ENCODE assay signal across 8 cellular contexts in the genomic region with DNA sequence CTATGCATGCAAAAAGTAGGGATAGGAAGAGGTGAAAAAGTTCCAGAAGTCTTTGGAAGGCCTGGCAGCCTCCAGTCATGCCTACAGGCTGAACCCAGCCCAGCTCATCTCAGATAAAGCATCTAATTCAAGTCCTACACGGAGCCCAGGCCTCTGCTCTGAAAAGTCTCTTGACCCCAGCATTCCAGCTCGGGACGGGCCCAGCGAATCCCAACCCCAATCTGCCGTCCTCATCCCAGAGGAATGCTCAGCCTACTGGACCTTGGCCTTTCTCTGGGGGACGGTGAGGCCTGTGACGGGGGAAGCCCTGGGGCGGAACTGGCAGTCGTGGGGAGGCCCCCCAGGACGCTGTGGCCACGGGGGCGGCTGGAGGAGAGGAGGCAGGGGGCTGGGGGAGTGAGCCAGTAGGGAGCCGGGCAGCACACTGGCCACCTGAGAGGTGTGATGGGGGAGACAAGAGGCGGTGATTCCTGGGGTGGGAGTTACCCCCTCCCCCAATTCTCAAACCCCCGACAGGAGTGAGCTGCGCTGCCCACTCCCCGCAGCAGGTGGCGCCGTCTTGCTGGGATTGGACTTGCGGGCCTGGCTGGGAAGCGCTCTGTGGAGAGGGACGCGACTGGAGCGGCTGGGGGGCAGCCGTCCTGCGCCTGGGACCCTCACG.
DNase-seq lines count a peak whose midpoint lies in the region; ATAC-seq and TF ChIP-seq lines count a peak whose summit lies in the region.

No MANE protein-coding gene starts in this region.

- peak; percentile 9 to 33 (median 11) for DNase-seq in CD4-positive, CD25-positive, alpha-beta regulatory T cell
- DNase-seq in HT1080 (ENCODE audit: low read depth) (peak; percentile 53), T-helper 9 cell (peak; percentile 47), brain microvascular endothelial cell (no peak)

- in situ Hi-C loops in brain microvascular endothelial cell (cut with HindIII; ENCODE audit: low pct_ligation_motif_present, low sequenced_read_pairs) = no loop called here

- no peak overlapping the region for H3K27ac ChIP-seq in CD4-positive, CD25-positive, alpha-beta regulatory T cell (ENCODE audit: insufficient read depth, low read length, poor library complexity, severe bottlenecking)
- no peak overlapping the region for H3K27ac ChIP-seq in brain microvascular endothelial cell
- no peak overlapping the region for H3K27ac ChIP-seq in iPS-20b (ENCODE audit: low read length)

- no peaks in the 10 kb centered on the region for H3K9me3 ChIP-seq in CD4-positive, CD25-positive, alpha-beta regulatory T cell (ENCODE audit: control insufficient read depth in 2 of 2, low read length in 2 of 2)
- H3K9me3 ChIP-seq in iPS-20b (ENCODE audit: insufficient read depth, low read depth, low read length) (no peaks in the 10 kb centered on the region; the same call in 1 of the 2 replicates), skeletal muscle satellite cell (replicated peaks; ENCODE audit: low read length) (no peaks in the 10 kb centered on the region)

- TF ChIP-seq CTCF in brain microvascular endothelial cell (IDR thresholded peaks at IDR 0.05; ENCODE audit: low read depth, low read length, missing control alignments) = peak; percentile 98

- H3K36me3 ChIP-seq in CD4-positive, CD25-positive, alpha-beta regulatory T cell (ENCODE audit: control insufficient read depth, insufficient read depth, low read length) = no peaks in the 10 kb centered on the region
- H3K36me3 ChIP-seq in brain microvascular endothelial cell (replicated peaks) = no peaks in the 10 kb centered on the region
- no peaks in the 10 kb centered on the region for H3K36me3 ChIP-seq in iPS-20b (ENCODE audit: insufficient read depth, low read depth, low read length)
- H3K36me3 ChIP-seq in skeletal muscle satellite cell (ENCODE audit: insufficient read depth, low read length) = no peaks in the 10 kb centered on the region

- peaks cover 0 to 13% (median 7%) of the 10 kb centered on the region in 4 donors for H3K4me1 Mint-ChIP-seq in CD4-positive, CD25-positive, alpha-beta regulatory T cell

- no peaks in the 10 kb centered on the region for H3K36me3 Mint-ChIP-seq in CD4-positive, CD25-positive, alpha-beta regulatory T cell

- no peaks in the 10 kb centered on the region for H3K4me1 ChIP-seq in CD4-positive, CD25-positive, alpha-beta regulatory T cell (ENCODE audit: control insufficient read depth, insufficient read depth, low read length, poor library complexity, severe bottlenecking)
- no peaks in the 10 kb centered on the region; the same call in 1 of the 2 replicates for H3K4me1 ChIP-seq in iPS-20b (ENCODE audit: insufficient read depth, low read length)
- peaks cover 34% of the 10 kb centered on the region for H3K4me1 ChIP-seq in skeletal muscle satellite cell (ENCODE audit: control insufficient read depth, insufficient read depth, low read length)

- H3K9ac ChIP-seq in iPS-20b (ENCODE audit: low read depth, low read length) (no peak overlapping the region; the same call in 1 of the 2 replicates), skeletal muscle satellite cell (ENCODE audit: low read depth, low read length) (peak overlapping the region; percentile 80)

- H3K4me3 Mint-ChIP-seq in CD4-positive, CD25-positive, alpha-beta regulatory T cell = no peak overlapping the region

- no peaks in the 10 kb centered on the region for H3K27me3 Mint-ChIP-seq in CD4-positive, CD25-positive, alpha-beta regulatory T cell

- no peak overlapping the region for H3K4me3 ChIP-seq in CD4-positive, CD25-positive, alpha-beta regulatory T cell (ENCODE audit: low read depth, low read length)
- H3K4me3 ChIP-seq in brain microvascular endothelial cell (ENCODE audit: low read depth, low read length) (peak overlapping the region; percentile 52), iPS-20b (ENCODE audit: low read length) (peak overlapping the region; percentile 54; the same call in 1 of the 2 replicates), skeletal muscle satellite cell (ENCODE audit: low read length) (peak overlapping the region; percentile 68)

- H3K4me2 ChIP-seq in skeletal muscle satellite cell (ENCODE audit: low read length) = peak overlapping the region; percentile 99

- peak overlapping the region in 1 of 3 donors; percentile 37 for H3K27ac Mint-ChIP-seq in CD4-positive, CD25-positive, alpha-beta regulatory T cell

- no peak for ATAC-seq in CD4-positive, CD25-positive, alpha-beta regulatory T cell (ENCODE audit: low read depth in 2 of 2)
- ATAC-seq in HG03025 (IDR thresholded peaks at IDR 0.05; ENCODE audit: low FRiP score, unreplicated experiment) (no peak), GM21515 (IDR thresholded peaks at IDR 0.05; ENCODE audit: unreplicated experiment) (no peak)

- no peaks in the 10 kb centered on the region for H3K9me3 Mint-ChIP-seq in CD4-positive, CD25-positive, alpha-beta regulatory T cell

- H3K27me3 ChIP-seq in CD4-positive, CD25-positive, alpha-beta regulatory T cell (ENCODE audit: control insufficient read depth, insufficient read depth, low read length) = no peaks in the 10 kb centered on the region
- H3K27me3 ChIP-seq in brain microvascular endothelial cell (replicated peaks) = no peaks in the 10 kb centered on the region
- no peaks in the 10 kb centered on the region for H3K27me3 ChIP-seq in iPS-20b (ENCODE audit: insufficient read depth, low read length)
- H3K27me3 ChIP-seq in skeletal muscle satellite cell (ENCODE audit: control insufficient read depth, insufficient read depth, low read length) = no peaks in the 10 kb centered on the region
